ENCODE assay signal across 8 cellular contexts in the genomic region with DNA sequence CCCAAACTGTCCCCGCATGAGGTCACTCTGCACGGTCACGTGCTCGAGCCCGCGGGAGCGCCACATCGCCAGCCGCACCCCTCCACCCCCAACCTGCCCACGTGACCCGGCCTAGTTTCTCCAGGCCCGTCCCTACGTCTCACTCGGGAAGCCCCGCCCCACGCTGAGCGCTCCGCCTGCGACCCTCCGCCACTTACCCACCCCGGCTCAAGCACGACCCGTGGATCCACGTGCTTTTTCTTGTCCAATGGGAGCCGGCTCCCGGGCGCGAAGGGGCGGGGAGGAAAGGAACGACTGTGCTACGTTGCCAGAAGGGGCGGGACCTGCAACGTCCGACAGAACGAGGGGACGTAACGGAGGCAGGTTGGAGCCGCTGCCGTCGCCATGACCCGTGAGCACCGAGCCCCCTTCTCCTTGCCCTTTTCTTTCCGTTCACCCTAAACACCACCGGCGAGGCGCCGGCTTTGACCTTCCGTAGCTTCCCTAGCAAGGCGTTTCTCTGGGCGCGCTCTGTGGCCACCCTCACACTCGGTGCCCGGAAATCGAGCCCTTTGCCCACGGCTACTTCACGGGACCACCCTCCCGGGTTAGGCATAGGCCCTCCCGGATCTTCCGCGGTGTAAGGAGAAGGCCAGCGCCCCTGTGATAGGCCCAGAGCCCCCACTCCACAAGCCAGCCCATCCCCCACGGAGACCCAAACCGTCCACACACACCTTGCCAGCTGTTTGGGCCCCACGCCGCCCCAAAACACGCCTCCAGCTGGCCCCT.
DNase-seq lines count a peak whose midpoint lies in the region; ATAC-seq lines count a peak whose summit lies in the region.

A gene (plus strand): TSS at position 328 of the 768 bp plus-strand sequence. CDS start 57 bp downstream, at position 385.

- H3K4me1 Mint-ChIP-seq in central memory CD8-positive, alpha-beta T cell: peaks cover 60% of the 10 kb centered on the region

- H3K27me3 Mint-ChIP-seq in central memory CD8-positive, alpha-beta T cell: no peaks in the 10 kb centered on the region

- DNase-seq in AG08396 (ENCODE audit: low spot score) (peak; percentile 98), NCI-H446 (lab: John Stamatoyannopoulos, UW) (peak; percentile 97 to 99), iris pigment epithelial cell (ENCODE audit: low read depth) (peak; percentile 100)
- peak; percentile 99 for DNase-seq in activated CD4-positive, CD25-positive, alpha-beta regulatory T cell treated with anti-CD3 and anti-CD28 coated beads, Interleukin-2, amount 50 U/mL, for 16 hours (ENCODE audit: low read depth, low spot score)
- peak; percentile 96 to 97 for DNase-seq in central memory CD8-positive, alpha-beta T cell (ENCODE audit: low spot score in 2 of 2)
- peak; percentile 99 for DNase-seq in stimulated activated CD4-positive, alpha-beta T cell treated with anti-CD3 and anti-CD28 coated beads, Interleukin-12 subunit alpha, Interleukin-12 subunit beta, amount 100 ng/mL, for 4 hours

- H3K27ac Mint-ChIP-seq in central memory CD8-positive, alpha-beta T cell (ENCODE audit: low read depth): peak within 1 kb of the TSS; percentile 99

- no peaks in the 10 kb centered on the region for H3K9me3 Mint-ChIP-seq in central memory CD8-positive, alpha-beta T cell

- peak within 1 kb of the TSS; percentile 95 for H3K4me3 Mint-ChIP-seq in central memory CD8-positive, alpha-beta T cell

- ATAC-seq in GM19023 (IDR thresholded peaks at IDR 0.05; ENCODE audit: unreplicated experiment) (peak; percentile 87), HG03280 (IDR thresholded peaks at IDR 0.05; ENCODE audit: unreplicated experiment) (peak; percentile 89)
- ATAC-seq in central memory CD8-positive, alpha-beta T cell (replicated peaks; ENCODE audit: extremely low read depth, poor library complexity, severe bottlenecking): peak; percentile 94

- H3K36me3 Mint-ChIP-seq in central memory CD8-positive, alpha-beta T cell (ENCODE audit: insufficient read depth): peaks cover 22% of the 10 kb centered on the region

Comparison
In these comparisons a context has a peak if more than half of its experiments do, and no peak if none do; other contexts are left out.
1. Peak in every context shown above with its lines: DNase-seq and ATAC-seq.